1 cellular context compared by ENCODE assay signal in the genomic region with DNA sequence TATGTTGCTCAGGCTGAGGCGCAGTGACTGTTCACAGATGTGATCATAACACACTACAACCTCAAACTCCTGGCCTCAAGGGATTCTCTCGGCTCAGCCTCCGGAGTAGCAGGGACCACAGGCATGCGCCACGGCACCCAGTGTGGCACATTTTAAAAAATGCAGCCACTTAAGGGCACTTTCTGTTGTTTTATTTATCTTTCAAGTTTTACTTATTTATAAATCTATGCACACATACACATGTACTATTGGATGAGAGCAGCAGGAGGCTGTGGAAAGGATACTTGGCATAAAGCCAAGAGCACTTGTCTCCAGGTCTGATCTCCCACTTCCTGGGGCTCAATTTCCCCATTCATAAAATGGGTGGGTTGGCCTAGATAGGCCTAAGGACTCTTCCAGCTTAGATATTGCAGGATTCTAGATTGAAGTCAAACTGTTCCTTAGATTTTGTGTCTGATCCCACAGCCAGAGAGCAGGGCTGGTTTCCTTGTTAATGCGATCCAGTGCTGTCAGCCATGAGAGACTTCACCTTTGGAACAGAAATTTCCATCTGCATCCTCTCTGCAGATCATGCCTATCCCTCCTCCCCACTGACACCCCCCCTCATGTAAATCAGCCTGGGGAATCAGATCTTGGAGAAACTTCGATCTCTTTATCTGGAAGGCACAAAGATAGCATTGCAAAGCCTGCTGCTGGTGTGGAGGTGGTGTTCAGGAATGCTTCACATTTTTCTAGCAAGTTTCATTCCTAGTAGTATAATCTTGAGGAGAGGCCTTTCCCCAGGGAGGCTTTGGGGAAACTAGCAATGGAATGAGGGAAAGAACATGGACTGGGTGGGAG.
TF ChIP-seq lines count a peak whose summit lies in the region.

No MANE protein-coding gene starts in this region.

TF ChIP-seq in SK-N-SH, 30 proteins besides CTCF, POLR2A, EP300 and RAD21 (continued from another document):
- no peak for TF ChIP-seq MXI1 (IDR thresholded peaks at IDR 0.05; ENCODE audit: low read depth, low read length)
- peak; percentile 82 for TF ChIP-seq NFIC (IDR thresholded peaks at IDR 0.05; ENCODE audit: borderline replicate concordance)
- TF ChIP-seq RXRA (IDR thresholded peaks at IDR 0.05; ENCODE audit: borderline replicate concordance, low read depth): no peak
